Comparison of ENCODE assay signal across 8 cellular contexts in genomic region chr9:95425910-95426551, GRCh38.
A peak's percentile ranks its signal among the peaks of the same experiment; 100 is the strongest.
DNase-seq lines count a peak whose midpoint lies in the region; ATAC-seq, FAIRE-seq and TF ChIP-seq lines count a peak whose summit lies in the region.

No MANE protein-coding gene starts in this region.

- DNase-seq in ACHN (peak; percentile 77), RCC 7860 (ENCODE audit: low spot score) (peak; percentile 84), epithelial cell of esophagus (ENCODE audit: low read depth) (peak; percentile 62), cerebellum (ENCODE audit: low spot score) (no peak), NCI-H1436 (lab: John Stamatoyannopoulos, UW) (no peak)
- no peak for DNase-seq in effector CD8-positive, alpha-beta T cell (lab: John Stamatoyannopoulos, UW)

- in situ Hi-C loops in ACHN (cut with HindIII; ENCODE audit: low pct_ligation_motif_present, low pct_unique_long_range_greater_than_20kb, low sequenced_read_pairs): no loop called here

- peaks cover 11% of the 10 kb centered on the region for H3K9me3 ChIP-seq in neuron (ENCODE audit: low read length)

- H3K4me3 ChIP-seq in epithelial cell of esophagus (ENCODE audit: low read length): peak overlapping the region; percentile 66
- no peak overlapping the region for H3K4me3 ChIP-seq in neuron (ENCODE audit: low read length)

- TF ChIP-seq CTCF in epithelial cell of esophagus (IDR thresholded peaks at IDR 0.05; ENCODE audit: insufficient read depth, low read depth, low read length, missing control alignments): no peak

- ATAC-seq in GM19455 (IDR thresholded peaks at IDR 0.05; ENCODE audit: unreplicated experiment): peak; percentile 35

- H3K4me1 ChIP-seq in neuron (ENCODE audit: insufficient read depth, low read length): no peaks in the 10 kb centered on the region

- peak overlapping the region; percentile 16 for H2AFZ ChIP-seq in neuron (ENCODE audit: low read depth, low read length)

- H3K36me3 ChIP-seq in neuron (ENCODE audit: insufficient read depth, low read length): no peaks in the 10 kb centered on the region

- no peaks in the 10 kb centered on the region for H3K27me3 ChIP-seq in neuron (ENCODE audit: insufficient read depth, low read length)

- peak; percentile 92 for FAIRE-seq in RCC 7860 (lab: Jason Lieb, UNC)

Comparison
In these comparisons a context has a peak if more than half of its experiments do, and no peak if none do; other contexts are left out.
1. DNase-seq: peak in ACHN (single experiment), RCC 7860 (single experiment) and epithelial cell of esophagus (single experiment); none in cerebellum (single experiment), NCI-H1436 (single experiment) and effector CD8-positive, alpha-beta T cell (single experiment).